Comparison of ENCODE assay signal across 1 cellular context in genomic region chr16:51630051-51630450, GRCh38.
TF ChIP-seq lines count a peak whose summit lies in the region.

No MANE protein-coding gene starts in this region.

TF ChIP-seq in H1, 55 proteins besides CTCF, POLR2A, EP300 and RAD21:
- TF ChIP-seq MAX (IDR thresholded peaks at IDR 0.05): peak; percentile 83
- TF ChIP-seq NANOG (IDR thresholded peaks at IDR 0.05; ENCODE audit: insufficient read depth, low read depth, low read length, poor library complexity, severe bottlenecking): peak; percentile 76
- TF ChIP-seq POLR2AphosphoS5 (IDR thresholded peaks at IDR 0.05; ENCODE audit: low read depth, low read length): peak; percentile 61
- peak in 1 of 2 experiments; percentile 78; a peak in 1 of 4 replicates for TF ChIP-seq HDAC2 (IDR thresholded peaks at IDR 0.05; ENCODE audit: borderline replicate concordance in 1 of 2, low read depth in 2 of 2, low read length in 2 of 2)
- TF ChIP-seq KDM5A (IDR thresholded peaks at IDR 0.05; ENCODE audit: low read length): no peak
- TF ChIP-seq CTBP2 (IDR thresholded peaks at IDR 0.05; ENCODE audit: borderline replicate concordance, insufficient read depth, insufficient read length, low read length): no peak
- no peak for TF ChIP-seq POU5F1 (IDR thresholded peaks at IDR 0.05; ENCODE audit: low read depth, low read length)
- TF ChIP-seq SP4 (IDR thresholded peaks at IDR 0.05; ENCODE audit: low read length): no peak
- no peak for TF ChIP-seq KDM1A (IDR thresholded peaks at IDR 0.05; ENCODE audit: borderline replicate concordance, low read length)
- TF ChIP-seq YY1 (IDR thresholded peaks at IDR 0.05; ENCODE audit: low read depth, low read length): no peak
- TF ChIP-seq CHD7 (IDR thresholded peaks at IDR 0.05; ENCODE audit: insufficient replicate concordance, low read length): no peak
- no peak for TF ChIP-seq ATF3 (IDR thresholded peaks at IDR 0.05; ENCODE audit: insufficient read depth, low read depth, low read length)
- peak; percentile 52 for TF ChIP-seq E2F6 (IDR thresholded peaks at IDR 0.05)
- TF ChIP-seq BCL11A (IDR thresholded peaks at IDR 0.05; ENCODE audit: low read depth in 2 of 2, low read length in 2 of 2): no peak
- no peak for TF ChIP-seq GABPA (IDR thresholded peaks at IDR 0.05; ENCODE audit: borderline replicate concordance, insufficient read depth, low read length)
- 0 out of 2 replicates have a peak, but pooled peaks have one; percentile 37 for TF ChIP-seq RXRA (IDR thresholded peaks at IDR 0.05; ENCODE audit: insufficient read depth, low read depth, low read length)
